19 cellular contexts compared by ENCODE assay signal in genomic region chr1:183884512-183884911, GRCh38.
"Had no signal": no experiment of that assay in that cellular context is flagged by ENCODE, and none has a peak within 500 bp of the region (broad histone marks: within the 10 kb centered on the region; RNA-seq: fewer than 3 reads in every experiment).

No MANE protein-coding gene starts in this region.

- H3K27me3 ChIP-seq: cardiac muscle cell, colonic mucosa, gastrocnemius medialis had no signal

- H3K27me3 Mint-ChIP-seq: activated naive CD4-positive, alpha-beta T cell treated with anti-CD3 and anti-CD28 coated beads, Interleukin-2, amount 10 ng/mL, durations not matched to agents 7 days and 5 days; activated T-helper 17 cell treated with anti-CD3 and anti-CD28 coated beads, Interleukin-2, amount 50 U/mL, for 72 hours; stimulated activated naive CD8-positive, alpha-beta T cell treated with anti-CD3 and anti-CD28 coated beads, Interleukin-15, Interleukin-2, amounts not matched to agents 100 ng/mL and 50 ng/mL, for 24 hours had no signal

- H3K36me3 ChIP-seq: colonic mucosa, gastrocnemius medialis, thoracic aorta, WERI-Rb-1 had no signal

- DNase-seq: activated CD4-positive, alpha-beta T cell treated with anti-CD3 and anti-CD28 coated beads for 4 hours; activated CD8-positive, alpha-beta memory T cell treated with anti-CD3 and anti-CD28 coated beads, Interleukin-2, amount 50 U/mL, for 48 hours; activated CD8-positive, alpha-beta T cell treated with anti-CD3 and anti-CD28 coated beads, Interleukin-2, amount 10 ng/mL, durations not matched to agents 7 days and 5 days; activated naive CD4-positive, alpha-beta T cell treated with anti-CD3 and anti-CD28 coated beads, Interleukin-2, amount 10 ng/mL, durations not matched to agents 7 days and 5 days; colonic mucosa; effector CD8-positive, alpha-beta T cell; gastrocnemius medialis; islet precursor cell; stimulated activated CD4-positive, alpha-beta T cell treated with anti-CD3 and anti-CD28 coated beads, Interleukin-12 subunit alpha, Interleukin-12 subunit beta, amount 100 ng/mL, for 4 hours; T-helper 2 cell; WERI-Rb-1 had no signal

- H3K9me3 Mint-ChIP-seq: activated T-helper 17 cell treated with anti-CD3 and anti-CD28 coated beads, Interleukin-2, amount 50 U/mL, for 72 hours; memory B cell; natural killer cell treated with Interleukin-12 subunit alpha and Interleukin-12 subunit beta and Interleukin-15 and Interleukin-18, amount 100 ng/mL, for 72 hours; stimulated activated naive CD8-positive, alpha-beta T cell treated with anti-CD3 and anti-CD28 coated beads, Interleukin-15, Interleukin-2, amounts not matched to agents 100 ng/mL and 50 ng/mL, for 24 hours had no signal

- H3K4me1 Mint-ChIP-seq: memory B cell had no signal

- H3K9me3 ChIP-seq: colonic mucosa, gastrocnemius medialis, thoracic aorta had no signal

- H3K4me3 ChIP-seq: cardiac muscle cell, colonic mucosa, gastrocnemius medialis, thoracic aorta had no signal

- H3K36me3 Mint-ChIP-seq: memory B cell had no signal

- ATAC-seq: activated CD8-positive, alpha-beta T cell treated with anti-CD3 and anti-CD28 coated beads, Interleukin-2, amount 10 ng/mL, durations not matched to agents 7 days and 5 days; activated T-helper 17 cell treated with anti-CD3 and anti-CD28 coated beads, Interleukin-2, amount 50 U/mL, for 72 hours; gastrocnemius medialis; natural killer cell treated with Interleukin-12 subunit alpha and Interleukin-12 subunit beta and Interleukin-15 and Interleukin-18, amount 100 ng/mL, for 72 hours; sciatic nerve had no signal

- H3K4me1 ChIP-seq: colonic mucosa had no signal

- H3K27ac Mint-ChIP-seq: activated CD8-positive, alpha-beta T cell treated with anti-CD3 and anti-CD28 coated beads, Interleukin-2, amount 10 ng/mL, durations not matched to agents 7 days and 5 days; activated naive CD4-positive, alpha-beta T cell treated with anti-CD3 and anti-CD28 coated beads, Interleukin-2, amount 10 ng/mL, durations not matched to agents 7 days and 5 days; activated T-helper 17 cell treated with anti-CD3 and anti-CD28 coated beads, Interleukin-2, amount 50 U/mL, for 72 hours; memory B cell; natural killer cell treated with Interleukin-12 subunit alpha and Interleukin-12 subunit beta and Interleukin-15 and Interleukin-18, amount 100 ng/mL, for 72 hours; stimulated activated naive CD8-positive, alpha-beta T cell treated with anti-CD3 and anti-CD28 coated beads, Interleukin-15, Interleukin-2, amounts not matched to agents 100 ng/mL and 50 ng/mL, for 24 hours had no signal

- H3K27ac ChIP-seq: cardiac muscle cell, colonic mucosa, epithelial cell of prostate, gastrocnemius medialis, thoracic aorta had no signal

- H3K4me3 Mint-ChIP-seq: activated CD8-positive, alpha-beta T cell treated with anti-CD3 and anti-CD28 coated beads, Interleukin-2, amount 10 ng/mL, durations not matched to agents 7 days and 5 days; activated naive CD4-positive, alpha-beta T cell treated with anti-CD3 and anti-CD28 coated beads, Interleukin-2, amount 10 ng/mL, durations not matched to agents 7 days and 5 days; activated T-helper 17 cell treated with anti-CD3 and anti-CD28 coated beads, Interleukin-2, amount 50 U/mL, for 72 hours; memory B cell; natural killer cell treated with Interleukin-12 subunit alpha and Interleukin-12 subunit beta and Interleukin-15 and Interleukin-18, amount 100 ng/mL, for 72 hours; stimulated activated naive CD8-positive, alpha-beta T cell treated with anti-CD3 and anti-CD28 coated beads, Interleukin-15, Interleukin-2, amounts not matched to agents 100 ng/mL and 50 ng/mL, for 24 hours had no signal
